8 cellular contexts compared by ENCODE assay signal in genomic region chr9:129336601-129337286, GRCh38.
A peak's percentile ranks its signal among the peaks of the same experiment; 100 is the strongest.
DNase-seq lines count a peak whose midpoint lies in the region; ATAC-seq and TF ChIP-seq lines count a peak whose summit lies in the region.

No MANE protein-coding gene starts in this region.

- H3K27ac Mint-ChIP-seq in activated CD4-positive, alpha-beta T cell treated with anti-CD3 and anti-CD28 coated beads, Interleukin-2, amount 10 ng/mL, durations not matched to agents 24 days and 14 days = peak overlapping the region; percentile 45
- peak overlapping the region; percentile 39 to 69 for H3K27ac Mint-ChIP-seq in effector memory CD8-positive, alpha-beta T cell
- peak overlapping the region in 1 of 2 donors; percentile 70 for H3K27ac Mint-ChIP-seq in natural killer cell

- H3K27me3 Mint-ChIP-seq in activated CD4-positive, alpha-beta T cell treated with anti-CD3 and anti-CD28 coated beads, Interleukin-2, amount 10 ng/mL, durations not matched to agents 24 days and 14 days = peaks cover 8% of the 10 kb centered on the region
- peaks cover 9 to 10% of the 10 kb centered on the region in 2 donors for H3K27me3 Mint-ChIP-seq in effector memory CD8-positive, alpha-beta T cell
- H3K27me3 Mint-ChIP-seq in natural killer cell (ENCODE audit: low read depth in 2 of 2) = peaks cover 0 to 15% of the 10 kb centered on the region in 2 donors

- peaks cover 15% of the 10 kb centered on the region for H3K4me1 Mint-ChIP-seq in activated CD4-positive, alpha-beta T cell treated with anti-CD3 and anti-CD28 coated beads, Interleukin-2, amount 10 ng/mL, durations not matched to agents 24 days and 14 days
- peaks cover 3 to 5% of the 10 kb centered on the region in 2 donors for H3K4me1 Mint-ChIP-seq in effector memory CD8-positive, alpha-beta T cell (ENCODE audit: low read depth in 2 of 2)
- H3K4me1 Mint-ChIP-seq in natural killer cell = peaks cover 0 to 17% of the 10 kb centered on the region in 2 donors

- peak in 1 of 2 donors; percentile 11 for TF ChIP-seq POLR2A in vagina (IDR thresholded peaks at IDR 0.05)
- no peak for TF ChIP-seq POLR2A in erythroblast (IDR thresholded peaks at IDR 0.05; ENCODE audit: low read length)

- H3K27me3 ChIP-seq in vagina = no peaks in the 10 kb centered on the region

- H3K36me3 Mint-ChIP-seq in activated CD4-positive, alpha-beta T cell treated with anti-CD3 and anti-CD28 coated beads, Interleukin-2, amount 10 ng/mL, durations not matched to agents 24 days and 14 days (ENCODE audit: low read depth) = no peaks in the 10 kb centered on the region
- no peaks in the 10 kb centered on the region for H3K36me3 Mint-ChIP-seq in effector memory CD8-positive, alpha-beta T cell (ENCODE audit: insufficient read depth)
- H3K36me3 Mint-ChIP-seq in natural killer cell = no peaks in the 10 kb centered on the region

- H3K4me3 Mint-ChIP-seq in activated CD4-positive, alpha-beta T cell treated with anti-CD3 and anti-CD28 coated beads, Interleukin-2, amount 10 ng/mL, durations not matched to agents 24 days and 14 days = peak overlapping the region; percentile 75
- peak overlapping the region; percentile 76 to 87 for H3K4me3 Mint-ChIP-seq in effector memory CD8-positive, alpha-beta T cell
- peak overlapping the region; percentile 82 for H3K4me3 Mint-ChIP-seq in natural killer cell

- peak; percentile 70 for DNase-seq in GM03348 (ENCODE audit: low spot score)
- peak; percentile 74 for DNase-seq in activated CD4-positive, alpha-beta T cell treated with anti-CD3 and anti-CD28 coated beads, Interleukin-2, amount 10 ng/mL, durations not matched to agents 24 days and 14 days
- DNase-seq in effector memory CD8-positive, alpha-beta T cell = peak in 2 of 3 experiments; percentile 9 to 12
- no peak for DNase-seq in natural killer cell
- DNase-seq in vagina (ENCODE audit: extremely low spot score in 2 of 2) = no peak
- no peak for DNase-seq in NCI-H226
- DNase-seq in erythroblast (lab: John Stamatoyannopoulos, UW) = no peak
- DNase-seq in NCI-H510A treated with DMSO at 0.1 percent for 48 hours (lab: John Stamatoyannopoulos, UW) = no peak

- peak overlapping the region; percentile 92 for H3K27ac ChIP-seq in vagina

- no peak for TF ChIP-seq CTCF in natural killer cell (IDR thresholded peaks at IDR 0.05)
- no peak for TF ChIP-seq CTCF in vagina (IDR thresholded peaks at IDR 0.05)

- no peaks in the 10 kb centered on the region for H3K9me3 Mint-ChIP-seq in activated CD4-positive, alpha-beta T cell treated with anti-CD3 and anti-CD28 coated beads, Interleukin-2, amount 10 ng/mL, durations not matched to agents 24 days and 14 days
- H3K9me3 Mint-ChIP-seq in effector memory CD8-positive, alpha-beta T cell = no peaks in the 10 kb centered on the region
- no peaks in the 10 kb centered on the region for H3K9me3 Mint-ChIP-seq in natural killer cell

- ATAC-seq in effector memory CD8-positive, alpha-beta T cell (replicated peaks) = peak; percentile 78
- peak; percentile 57 to 75 (median 67) for ATAC-seq in natural killer cell

- peak overlapping the region; percentile 38 to 50 for H3K4me3 ChIP-seq in vagina

- peaks cover 84% of the 10 kb centered on the region for H3K4me1 ChIP-seq in vagina

- H3K36me3 ChIP-seq in vagina = no peaks in the 10 kb centered on the region

- intact Hi-C loops in activated CD4-positive, alpha-beta T cell treated with anti-CD3 and anti-CD28 coated beads, Interleukin-2, amount 10 ng/mL, durations not matched to agents 24 days and 14 days (cut with micrococcal nuclease) = no loop called here
- intact Hi-C loops in natural killer cell (cut with micrococcal nuclease) = no loop called here
- intact Hi-C loops in vagina (cut with DNase I) = loop anchor here (5.0 kb wide), 2 partner anchors 76 to 271 kb away; no protein-coding TSS in a partner anchor

- H3K9me3 ChIP-seq in vagina = no peaks in the 10 kb centered on the region

Comparison
In these comparisons a context has a peak if more than half of its experiments do, and no peak if none do; other contexts are left out.
1. DNase-seq: peak in GM03348 (single experiment), activated CD4-positive, alpha-beta T cell treated with anti-CD3 and anti-CD28 coated beads, Interleukin-2, amount 10 ng/mL, durations not matched to agents 24 days and 14 days (single experiment) and effector memory CD8-positive, alpha-beta T cell (2 of 3); none in natural killer cell (single experiment), vagina (0 of 2), NCI-H226 (single experiment), erythroblast (0 of 2) and NCI-H510A treated with DMSO at 0.1 percent for 48 hours (single experiment).
2. Peak in every context shown above with its lines, with median percentiles within 50 percentile points of each other: H3K4me3 Mint-ChIP-seq.